Comparison of ENCODE assay signal across 21 cellular contexts in the genomic region with DNA sequence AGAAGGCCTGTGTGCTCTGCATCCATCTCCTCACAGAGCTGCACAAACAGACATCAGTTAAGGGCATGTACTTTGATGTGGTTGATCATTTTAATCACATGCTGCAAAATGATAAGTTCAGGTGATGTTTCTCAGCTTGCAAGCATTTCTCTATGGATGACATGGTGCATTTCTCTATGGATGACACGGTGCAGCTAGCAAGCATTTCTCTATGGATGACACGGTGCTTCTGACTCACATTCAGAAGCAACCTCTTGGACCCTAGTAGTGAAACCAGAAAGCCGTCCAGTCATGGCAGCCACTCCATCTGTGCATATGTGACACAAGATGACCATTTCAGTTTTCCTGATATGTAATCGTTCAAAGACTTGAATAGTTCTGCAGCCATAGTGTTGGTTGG.
"Had no signal": no experiment of that assay in that cellular context is flagged by ENCODE, and none has a peak within 500 bp of the region (broad histone marks: within the 10 kb centered on the region; RNA-seq: fewer than 3 reads in every experiment).

No MANE protein-coding gene starts in this region.

- DNase-seq: effector CD4-positive, alpha-beta T cell; endodermal cell; erythroblast; foreskin keratinocyte; head of caudate nucleus; hippocampal formation; kidney glomerular epithelial cell; mammary epithelial cell; naive thymus-derived CD4-positive, alpha-beta T cell; nephron progenitor cell; right lobe of liver; stimulated activated CD4-positive, alpha-beta T cell treated with anti-CD3 and anti-CD28 coated beads, Interleukin-4, amount 100 ng/mL, for 1 hour; stimulated activated CD8-positive, alpha-beta memory T cell treated with anti-CD3 and anti-CD28 coated beads, Interleukin-4, amount 100 ng/mL, for 48 hours; tibial artery; upper lobe of left lung had no signal

- H3K27ac Mint-ChIP-seq: endodermal cell; naive thymus-derived CD4-positive, alpha-beta T cell; nephron progenitor cell; stimulated activated memory B cell treated with anti-CD40 and anti-IgM and Interleukin-4, amounts not matched to agents 10 μg/mL and 1 μg/mL and 100 μg/mL, for 72 hours; stimulated activated naive CD8-positive, alpha-beta T cell treated with anti-CD3 and anti-CD28 coated beads, Interleukin-15, Interleukin-2, amounts not matched to agents 100 ng/mL and 50 ng/mL, for 24 hours had no signal

- H3K4me1 ChIP-seq: parathyroid adenoma, prostate gland, right lobe of liver had no signal

- H3K27ac ChIP-seq: foreskin keratinocyte, parathyroid adenoma, prostate gland, right lobe of liver, tibial artery, upper lobe of left lung, vagina had no signal

- H3K9me3 Mint-ChIP-seq: endodermal cell; naive thymus-derived CD4-positive, alpha-beta T cell; nephron progenitor cell; stimulated activated memory B cell treated with anti-CD40 and anti-IgM and Interleukin-4, amounts not matched to agents 10 μg/mL and 1 μg/mL and 100 μg/mL, for 72 hours; stimulated activated naive CD8-positive, alpha-beta T cell treated with anti-CD3 and anti-CD28 coated beads, Interleukin-15, Interleukin-2, amounts not matched to agents 100 ng/mL and 50 ng/mL, for 24 hours had no signal

- H3K27me3 ChIP-seq: foreskin keratinocyte, right lobe of liver, tibial artery, upper lobe of left lung, vagina had no signal

- H3K4me3 Mint-ChIP-seq: endodermal cell; naive thymus-derived CD4-positive, alpha-beta T cell; nephron progenitor cell; stimulated activated memory B cell treated with anti-CD40 and anti-IgM and Interleukin-4, amounts not matched to agents 10 μg/mL and 1 μg/mL and 100 μg/mL, for 72 hours; stimulated activated naive CD8-positive, alpha-beta T cell treated with anti-CD3 and anti-CD28 coated beads, Interleukin-15, Interleukin-2, amounts not matched to agents 100 ng/mL and 50 ng/mL, for 24 hours had no signal

- H3K4me1 Mint-ChIP-seq: nephron progenitor cell; stimulated activated memory B cell treated with anti-CD40 and anti-IgM and Interleukin-4, amounts not matched to agents 10 μg/mL and 1 μg/mL and 100 μg/mL, for 72 hours had no signal

- H3K9me3 ChIP-seq: prostate gland, right lobe of liver, tibial artery, upper lobe of left lung, vagina had no signal

- H3K36me3 Mint-ChIP-seq: naive thymus-derived CD4-positive, alpha-beta T cell; stimulated activated memory B cell treated with anti-CD40 and anti-IgM and Interleukin-4, amounts not matched to agents 10 μg/mL and 1 μg/mL and 100 μg/mL, for 72 hours had no signal

- H3K4me3 ChIP-seq: prostate gland, right lobe of liver, tibial artery, upper lobe of left lung, vagina had no signal

- ATAC-seq: foreskin keratinocyte; left lobe of liver; naive thymus-derived CD4-positive, alpha-beta T cell; right lobe of liver; stimulated activated memory B cell treated with anti-CD40 and anti-IgM and Interleukin-4, amounts not matched to agents 10 μg/mL and 1 μg/mL and 100 μg/mL, for 72 hours had no signal

- H3K36me3 ChIP-seq: prostate gland, right lobe of liver, tibial artery, upper lobe of left lung, vagina had no signal
